ENCODE assay signal across 17 cellular contexts in the genomic region with DNA sequence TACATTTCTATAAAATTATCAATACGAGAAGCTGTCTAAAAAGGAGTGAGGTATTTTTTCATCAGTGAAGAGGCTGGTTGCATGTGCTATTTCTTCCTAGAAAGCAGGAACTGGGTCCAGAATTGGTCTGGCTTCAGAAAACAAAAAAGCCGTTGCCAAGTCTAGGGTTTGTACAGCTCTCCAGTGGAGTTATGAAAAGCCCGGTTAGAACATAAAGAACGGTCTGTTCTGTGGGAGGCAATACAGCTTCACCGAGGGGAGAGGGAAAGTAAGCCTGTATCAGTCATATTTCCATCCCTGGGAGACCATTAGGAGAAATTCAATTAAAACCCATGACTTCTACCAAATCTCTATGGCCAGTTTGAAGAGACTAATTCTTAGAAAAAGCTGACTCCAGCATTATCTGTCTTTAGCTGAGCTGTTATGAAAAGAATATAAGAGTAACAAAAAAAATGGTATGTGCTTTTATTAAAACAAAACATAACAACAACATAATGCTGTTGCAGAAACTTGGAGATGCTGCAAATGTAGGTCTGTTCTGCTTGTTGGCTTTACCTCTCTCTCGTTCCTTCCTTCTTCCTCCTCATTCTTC.
"Had no signal": no experiment of that assay in that cellular context is flagged by ENCODE, and none has a peak within 500 bp of the region (broad histone marks: within the 10 kb centered on the region; RNA-seq: fewer than 3 reads in every experiment).

No MANE protein-coding gene starts in this region.

- ATAC-seq: activated CD8-positive, alpha-beta T cell treated with anti-CD3 and anti-CD28 coated beads, Interleukin-2, amount 10 ng/mL, durations not matched to agents 7 days and 5 days; gastrocnemius medialis; left colon; natural killer cell treated with Interleukin-12 subunit alpha and Interleukin-12 subunit beta and Interleukin-15 and Interleukin-18, amount 100 ng/mL, for 72 hours; pancreas; sciatic nerve had no signal

- H3K27me3 ChIP-seq: brain microvascular endothelial cell, gastrocnemius medialis, neutrophil, pancreas had no signal

- H3K4me1 ChIP-seq: esophagus muscularis mucosa, pancreas had no signal

- H3K4me3 ChIP-seq: esophagus muscularis mucosa, gastrocnemius medialis, pancreas, thoracic aorta had no signal

- H3K9me3 ChIP-seq: esophagus muscularis mucosa, gastrocnemius medialis, neutrophil, pancreas, SK-N-SH, thoracic aorta had no signal

- H3K27ac ChIP-seq: brain microvascular endothelial cell, esophagus muscularis mucosa, gastrocnemius medialis, neutrophil, pancreas, thoracic aorta had no signal

- DNase-seq: activated CD4-positive, alpha-beta T cell treated with anti-CD3 and anti-CD28 coated beads, Interleukin-2, amount 10 ng/mL, durations not matched to agents 7 days and 5 days; activated CD8-positive, alpha-beta T cell treated with anti-CD3 and anti-CD28 coated beads, Interleukin-2, amount 10 ng/mL, durations not matched to agents 7 days and 5 days; activated gamma-delta T cell; brain microvascular endothelial cell; effector memory CD4-positive, alpha-beta T cell; gastrocnemius medialis; left colon; pancreas; SK-N-SH; stimulated activated CD4-positive, alpha-beta T cell treated with anti-CD3 and anti-CD28 coated beads, Interleukin-2, amount 100 ng/mL, for 48 hours; stimulated activated naive CD4-positive, alpha-beta T cell; T-helper 2 cell had no signal

- H3K36me3 ChIP-seq: brain microvascular endothelial cell, esophagus muscularis mucosa, gastrocnemius medialis, neutrophil, pancreas, thoracic aorta had no signal
